1 cellular context compared by ENCODE assay signal in genomic region chr12:31005256-31005943, GRCh38.
TF ChIP-seq lines count a peak whose summit lies in the region.

No MANE protein-coding gene starts in this region.

TF ChIP-seq in WTC11, 78 proteins besides CTCF, POLR2A, EP300 and RAD21 (continued from another document):
- TF ChIP-seq STAT6 (CRISPR knock-in tag; conservative IDR thresholded peaks at IDR 0.05; ENCODE audit: low read depth) (no peak), PRRX2 (CRISPR knock-in tag; IDR thresholded peaks at IDR 0.05) (no peak), SP1 (CRISPR knock-in tag; conservative IDR thresholded peaks at IDR 0.05) (no peak), HMGA2 (CRISPR knock-in tag; IDR thresholded peaks at IDR 0.05) (no peak), CDX4 (CRISPR knock-in tag; IDR thresholded peaks at IDR 0.05; ENCODE audit: borderline replicate concordance) (no peak), ESRRA (CRISPR knock-in tag; IDR thresholded peaks at IDR 0.05; ENCODE audit: borderline replicate concordance) (no peak), MYBL2 (CRISPR knock-in tag; IDR thresholded peaks at IDR 0.05) (no peak), ZNF425 (CRISPR knock-in tag; conservative IDR thresholded peaks at IDR 0.05) (no peak), EMX1 (CRISPR knock-in tag; IDR thresholded peaks at IDR 0.05) (no peak), CREB1 (CRISPR knock-in tag; IDR thresholded peaks at IDR 0.05) (no peak), NR2C2 (CRISPR knock-in tag; IDR thresholded peaks at IDR 0.05) (no peak)
- TF ChIP-seq, protein P1, sequence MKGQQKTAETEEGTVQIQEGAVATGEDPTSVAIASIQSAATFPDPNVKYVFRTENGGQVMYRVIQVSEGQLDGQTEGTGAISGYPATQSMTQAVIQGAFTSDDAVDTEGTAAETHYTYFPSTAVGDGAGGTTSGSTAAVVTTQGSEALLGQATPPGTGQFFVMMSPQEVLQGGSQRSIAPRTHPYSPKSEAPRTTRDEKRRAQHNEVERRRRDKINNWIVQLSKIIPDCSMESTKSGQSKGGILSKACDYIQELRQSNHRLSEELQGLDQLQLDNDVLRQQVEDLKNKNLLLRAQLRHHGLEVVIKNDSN (CRISPR knock-in tag; IDR thresholded peaks at IDR 0.05): no peak
- TF ChIP-seq, protein P2, sequence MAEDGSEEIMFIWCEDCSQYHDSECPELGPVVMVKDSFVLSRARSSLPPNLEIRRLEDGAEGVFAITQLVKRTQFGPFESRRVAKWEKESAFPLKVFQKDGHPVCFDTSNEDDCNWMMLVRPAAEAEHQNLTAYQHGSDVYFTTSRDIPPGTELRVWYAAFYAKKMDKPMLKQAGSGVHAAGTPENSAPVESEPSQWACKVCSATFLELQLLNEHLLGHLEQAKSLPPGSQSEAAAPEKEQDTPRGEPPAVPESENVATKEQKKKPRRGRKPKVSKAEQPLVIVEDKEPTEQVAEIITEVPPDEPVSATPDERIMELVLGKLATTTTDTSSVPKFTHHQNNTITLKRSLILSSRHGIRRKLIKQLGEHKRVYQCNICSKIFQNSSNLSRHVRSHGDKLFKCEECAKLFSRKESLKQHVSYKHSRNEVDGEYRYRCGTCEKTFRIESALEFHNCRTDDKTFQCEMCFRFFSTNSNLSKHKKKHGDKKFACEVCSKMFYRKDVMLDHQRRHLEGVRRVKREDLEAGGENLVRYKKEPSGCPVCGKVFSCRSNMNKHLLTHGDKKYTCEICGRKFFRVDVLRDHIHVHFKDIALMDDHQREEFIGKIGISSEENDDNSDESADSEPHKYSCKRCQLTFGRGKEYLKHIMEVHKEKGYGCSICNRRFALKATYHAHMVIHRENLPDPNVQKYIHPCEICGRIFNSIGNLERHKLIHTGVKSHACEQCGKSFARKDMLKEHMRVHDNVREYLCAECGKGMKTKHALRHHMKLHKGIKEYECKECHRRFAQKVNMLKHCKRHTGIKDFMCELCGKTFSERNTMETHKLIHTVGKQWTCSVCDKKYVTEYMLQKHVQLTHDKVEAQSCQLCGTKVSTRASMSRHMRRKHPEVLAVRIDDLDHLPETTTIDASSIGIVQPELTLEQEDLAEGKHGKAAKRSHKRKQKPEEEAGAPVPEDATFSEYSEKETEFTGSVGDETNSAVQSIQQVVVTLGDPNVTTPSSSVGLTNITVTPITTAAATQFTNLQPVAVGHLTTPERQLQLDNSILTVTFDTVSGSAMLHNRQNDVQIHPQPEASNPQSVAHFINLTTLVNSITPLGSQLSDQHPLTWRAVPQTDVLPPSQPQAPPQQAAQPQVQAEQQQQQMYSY (CRISPR knock-in tag; IDR thresholded peaks at IDR 0.05): no peak
